In genomic region chr7:157925383-157925875, GRCh38 we compare ENCODE assay signal across 14 cellular contexts.
DNase-seq lines count a peak whose midpoint lies in the region; ATAC-seq and TF ChIP-seq lines count a peak whose summit lies in the region.
"Had no signal": no experiment of that assay in that cellular context is flagged by ENCODE, and none has a peak within 500 bp of the region (broad histone marks: within the 10 kb centered on the region; RNA-seq: fewer than 3 reads in every experiment).

No MANE protein-coding gene starts in this region.

- H4K20me1 ChIP-seq in DOHH2 (ENCODE audit: control insufficient read depth, insufficient read depth, low read depth, low read length), result no peaks in the 10 kb centered on the region

- H3K27ac ChIP-seq in DOHH2 (ENCODE audit: low read depth, low read length), result peak overlapping the region; percentile 58
- H3K27ac ChIP-seq: 22Rv1 had no signal

- H3F3A ChIP-seq in DOHH2 (ENCODE audit: control insufficient read depth, insufficient read depth), result no peaks in the 10 kb centered on the region

- no peaks in the 10 kb centered on the region for H3K27me3 ChIP-seq in DOHH2 (ENCODE audit: control insufficient read depth, low read length)

- no peaks in the 10 kb centered on the region for H3K9me2 ChIP-seq in DOHH2 (replicated peaks; ENCODE audit: control insufficient read depth, low read length)

- DNase-seq in activated CD8-positive, alpha-beta memory T cell treated with anti-CD3 and anti-CD28 coated beads, Interleukin-2, amount 50 U/mL, for 4 hours, result peak; percentile 4
- no peak for DNase-seq in activated CD8-positive, alpha-beta memory T cell treated with anti-CD3 and anti-CD28 coated beads for 24 hours
- peak; percentile 30 for DNase-seq in ecto neural progenitor cell (ENCODE audit: low spot score)
- DNase-seq in naive thymus-derived CD8-positive, alpha-beta T cell, result no peak
- no peak for DNase-seq in NCI-H1417 (lab: John Stamatoyannopoulos, UW)
- no peak for DNase-seq in pons (ENCODE audit: low spot score)
- DNase-seq: CD4-positive, alpha-beta T cell; DMS79; GDM1; HCEC 1CT; HFFc6 had no signal

- H3K9me3 Mint-ChIP-seq in naive thymus-derived CD8-positive, alpha-beta T cell, result peaks cover 0 to 5% (median 0%) of the 10 kb centered on the region in 9 donors
- H3K9me3 Mint-ChIP-seq: CD4-positive, alpha-beta T cell had no signal

- H3K36me3 ChIP-seq in DOHH2 (ENCODE audit: control insufficient read depth, low read length), result no peaks in the 10 kb centered on the region

- H3K4me3 Mint-ChIP-seq in naive thymus-derived CD8-positive, alpha-beta T cell, result peak overlapping the region in 3 of 10 donors; percentile 37 to 78 (median 58)
- H3K4me3 Mint-ChIP-seq: HFFc6 had no signal

- peaks cover 24% of the 10 kb centered on the region for H3K4me1 ChIP-seq in DOHH2 (ENCODE audit: control insufficient read depth, low read length)

- peaks cover 19 to 43% (median 27%) of the 10 kb centered on the region in 4 donors for H3K4me1 Mint-ChIP-seq in naive thymus-derived CD8-positive, alpha-beta T cell

- no peak for ATAC-seq in naive thymus-derived CD8-positive, alpha-beta T cell
- ATAC-seq in HG02759 (IDR thresholded peaks at IDR 0.05; ENCODE audit: unreplicated experiment), result no peak

- peak overlapping the region in 8 of 10 donors; percentile 68 to 99 (median 95) for H3K27ac Mint-ChIP-seq in naive thymus-derived CD8-positive, alpha-beta T cell
- H3K27ac Mint-ChIP-seq: HFFc6 had no signal

- peaks cover 0 to 2% (median 0%) of the 10 kb centered on the region in 5 donors for H3K27me3 Mint-ChIP-seq in naive thymus-derived CD8-positive, alpha-beta T cell

- TF ChIP-seq CTCF in DOHH2 (IDR thresholded peaks at IDR 0.05; ENCODE audit: low read depth, low read length, poor library complexity, severe bottlenecking), result no peak

- H3K4me2 ChIP-seq in DOHH2 (ENCODE audit: low read length), result no peak overlapping the region

- POLR2A ChIA-PET in naive thymus-derived CD8-positive, alpha-beta T cell (lab: Charles Lee), result no interaction called here

- no peaks in the 10 kb centered on the region for H3K79me2 ChIP-seq in DOHH2 (ENCODE audit: control insufficient read depth, low read length)

- peaks cover 39% of the 10 kb centered on the region; the same call in 1 of the 2 replicates for H3K9me3 ChIP-seq in DOHH2 (ENCODE audit: control insufficient read depth, insufficient read depth, low read length)

- H3K4me3 ChIP-seq in DOHH2 (ENCODE audit: low read length), result no peak overlapping the region

- no peaks in the 10 kb centered on the region for H3K36me3 Mint-ChIP-seq in naive thymus-derived CD8-positive, alpha-beta T cell

Comparison
In these comparisons a context has a peak if more than half of its experiments do, and no peak if none do; other contexts are left out.
1. DNase-seq: peak in activated CD8-positive, alpha-beta memory T cell treated with anti-CD3 and anti-CD28 coated beads, Interleukin-2, amount 50 U/mL, for 4 hours (single experiment) and ecto neural progenitor cell (single experiment); none in activated CD8-positive, alpha-beta memory T cell treated with anti-CD3 and anti-CD28 coated beads for 24 hours (single experiment), naive thymus-derived CD8-positive, alpha-beta T cell (0 of 10), NCI-H1417 (0 of 3) and pons (single experiment).